15 cellular contexts compared by ENCODE assay signal in the genomic region with DNA sequence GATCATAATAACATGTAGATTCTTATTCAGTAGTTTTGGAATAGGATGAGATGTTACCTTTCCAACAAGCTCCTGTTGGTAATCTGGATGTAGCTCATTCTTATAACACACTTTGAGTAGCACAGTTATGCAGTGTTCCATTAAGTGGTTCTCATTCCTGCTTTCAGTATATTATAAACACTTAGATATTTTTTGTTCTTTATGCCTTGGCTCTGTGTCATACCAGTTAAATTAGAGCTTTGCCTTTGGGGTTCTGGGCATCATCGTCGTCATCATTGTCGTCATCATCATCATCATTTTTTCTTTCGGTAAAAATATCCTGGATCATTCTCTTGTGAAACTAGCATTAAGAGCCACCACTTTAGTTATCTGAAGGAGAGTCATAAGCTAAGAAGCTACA.
A peak's percentile ranks its signal among the peaks of the same experiment; 100 is the strongest.
DNase-seq lines count a peak whose midpoint lies in the region; ATAC-seq and TF ChIP-seq lines count a peak whose summit lies in the region.
"Had no signal": no experiment of that assay in that cellular context is flagged by ENCODE, and none has a peak within 500 bp of the region (broad histone marks: within the 10 kb centered on the region; RNA-seq: fewer than 3 reads in every experiment).

No MANE protein-coding gene starts in this region.

- H3K9me3 ChIP-seq in PC-9 (ENCODE audit: insufficient read depth, low read depth) (0 out of 2 replicates have a peak, but pooled peaks cover 3% of the 10 kb centered on the region), muscle layer of duodenum (ENCODE audit: control insufficient read depth in 1 of 2, low read length in 2 of 2) (no peaks in the 10 kb centered on the region)

- H3K27ac ChIP-seq in PC-9 = 0 out of 2 replicates have a peak overlapping the region, but pooled peaks have one; percentile 0
- peak overlapping the region; percentile 72 for H3K27ac ChIP-seq in muscle layer of duodenum (ENCODE audit: low read length)
- H3K27ac ChIP-seq: BLaER1 treated with 17β-estradiol and CSF1 and Interleukin-3, amounts not matched to agents 10 nM and 100 nM had no signal

- H4K20me1 ChIP-seq in PC-9 (ENCODE audit: insufficient read depth) = peaks cover 35% of the 10 kb centered on the region

- CTCF ChIA-PET in PC-9 (lab: Charles Lee) = no interaction called here

- H3F3A ChIP-seq in PC-9 (ENCODE audit: insufficient read depth, low read depth) = peaks cover 65% of the 10 kb centered on the region

- H3K4me3 Mint-ChIP-seq in activated CD4-positive, alpha-beta T cell treated with anti-CD3 and anti-CD28 coated beads, Interleukin-2, amount 10 ng/mL, durations not matched to agents 24 days and 14 days = no peak overlapping the region
- H3K4me3 Mint-ChIP-seq: GM23338 had no signal

- H2AFZ ChIP-seq in PC-9 = no peak overlapping the region
- H2AFZ ChIP-seq: GM23338 had no signal

- peaks cover 98% of the 10 kb centered on the region for H3K79me2 ChIP-seq in PC-9 (ENCODE audit: low read depth)

- ATAC-seq in SK-N-SH treated with all-trans-retinoic acid at 6 μM for 48 hours = no peak
- ATAC-seq: GM23338 had no signal

- no TSS peak for BruUV-seq in PC-9 (replicated peaks; lab: Mats Ljungman, UMichigan)

- no peaks in the 10 kb centered on the region for H3K27me3 Mint-ChIP-seq in activated CD4-positive, alpha-beta T cell treated with anti-CD3 and anti-CD28 coated beads, Interleukin-2, amount 10 ng/mL, durations not matched to agents 24 days and 14 days
- H3K27me3 Mint-ChIP-seq: CD4-positive, CD25-positive, alpha-beta regulatory T cell had no signal

- intact Hi-C loops in activated CD4-positive, alpha-beta T cell treated with anti-CD3 and anti-CD28 coated beads, Interleukin-2, amount 10 ng/mL, durations not matched to agents 24 days and 14 days (cut with micrococcal nuclease) = no loop called here
- intact Hi-C loops in PC-9 (cut with micrococcal nuclease; ENCODE audit: unreplicated experiment) = no loop called here

- H3K4me1 Mint-ChIP-seq in activated CD4-positive, alpha-beta T cell treated with anti-CD3 and anti-CD28 coated beads, Interleukin-2, amount 10 ng/mL, durations not matched to agents 24 days and 14 days = peaks cover 36% of the 10 kb centered on the region

- POLR2A ChIA-PET in PC-9 (lab: Charles Lee; ENCODE audit: unreplicated experiment) = interaction anchor here (0.5 kb wide), 1 partner anchor 121 kb away, joined by 8 read pairs; no protein-coding TSS in a partner anchor

- 0 out of 2 replicates have a peak, but pooled peaks cover 8% of the 10 kb centered on the region for H3K36me3 ChIP-seq in PC-9 (ENCODE audit: low read depth)
- no peaks in the 10 kb centered on the region for H3K36me3 ChIP-seq in muscle layer of duodenum (ENCODE audit: control insufficient read depth in 1 of 2, insufficient read depth in 2 of 2, low read length in 2 of 2)

- H3K9me2 ChIP-seq in PC-9 (ENCODE audit: insufficient read depth) = no peaks in the 10 kb centered on the region

- H3K4me3 ChIP-seq in PC-9 (no peak overlapping the region), muscle layer of duodenum (ENCODE audit: low read depth in 1 of 2, low read length in 2 of 2) (no peak overlapping the region)
- H3K4me3 ChIP-seq: BLaER1 treated with 17β-estradiol and CSF1 and Interleukin-3, amounts not matched to agents 10 nM and 100 nM; GM23338 had no signal

- peak overlapping the region; percentile 3 for H3K27ac Mint-ChIP-seq in activated CD4-positive, alpha-beta T cell treated with anti-CD3 and anti-CD28 coated beads, Interleukin-2, amount 10 ng/mL, durations not matched to agents 24 days and 14 days
- H3K27ac Mint-ChIP-seq: GM23338 had no signal

- H3K27me3 ChIP-seq in PC-9 (ENCODE audit: insufficient read depth, low read depth) = no peaks in the 10 kb centered on the region
- H3K27me3 ChIP-seq in muscle layer of duodenum (ENCODE audit: low read depth, low read length) = no peaks in the 10 kb centered on the region
- H3K27me3 ChIP-seq: BLaER1 treated with 17β-estradiol and CSF1 and Interleukin-3, amounts not matched to agents 10 nM and 100 nM had no signal

- peaks cover 36% of the 10 kb centered on the region for H3K36me3 Mint-ChIP-seq in activated CD4-positive, alpha-beta T cell treated with anti-CD3 and anti-CD28 coated beads, Interleukin-2, amount 10 ng/mL, durations not matched to agents 24 days and 14 days (ENCODE audit: low read depth)

- H3K9me3 Mint-ChIP-seq in activated CD4-positive, alpha-beta T cell treated with anti-CD3 and anti-CD28 coated beads, Interleukin-2, amount 10 ng/mL, durations not matched to agents 24 days and 14 days = peaks cover 13% of the 10 kb centered on the region

- no peaks in the 10 kb centered on the region; the same call in 1 of the 2 replicates for H3K4me1 ChIP-seq in PC-9 (replicated peaks; ENCODE audit: insufficient read depth)
- H3K4me1 ChIP-seq in muscle layer of duodenum (ENCODE audit: control insufficient read depth in 1 of 2, insufficient read depth in 2 of 2, low read length in 2 of 2) = peaks cover 0 to 12% of the 10 kb centered on the region in 2 donors

- no peak overlapping the region for H3K4me2 ChIP-seq in PC-9
- H3K4me2 ChIP-seq: BLaER1 treated with 17β-estradiol and CSF1 and Interleukin-3, amounts not matched to agents 10 nM and 100 nM; GM23338 had no signal

- no peak for DNase-seq in activated CD4-positive, alpha-beta T cell treated with anti-CD3 and anti-CD28 coated beads, Interleukin-2, amount 10 ng/mL, durations not matched to agents 24 days and 14 days
- no peak for DNase-seq in activated CD4-positive, alpha-beta T cell treated with anti-CD3 and anti-CD28 coated beads, Interleukin-2, amount 50 U/mL, for 48 hours
- no peak for DNase-seq in PC-9
- DNase-seq in NCI-H2171 treated with DMSO at 0.1 percent for 48 hours (lab: John Stamatoyannopoulos, UW) = no peak
- no peak for DNase-seq in NCI-H748 treated with DMSO at 0.1 percent for 48 hours (lab: John Stamatoyannopoulos, UW)
- DNase-seq: 8988T; AML-193; Calu3; CD4-positive, CD25-positive, alpha-beta regulatory T cell; DMS 273 treated with DMSO at 0.1 percent for 48 hours; H7 had no signal

- no peak for TF ChIP-seq CTCF in PC-9 (conservative IDR thresholded peaks at IDR 0.05)

TF ChIP-seq in SK-N-SH treated with all-trans-retinoic acid at 6 μM for 48 hours, 23 proteins besides CTCF, POLR2A, EP300 and RAD21:
- no peak for TF ChIP-seq ZFP3 (CRISPR knock-in tag; IDR thresholded peaks at IDR 0.05)
- no peak for TF ChIP-seq PPARA (CRISPR knock-in tag; IDR thresholded peaks at IDR 0.05; ENCODE audit: borderline replicate concordance)
- TF ChIP-seq ZNF8 (CRISPR knock-in tag; IDR thresholded peaks at IDR 0.05) = no peak
